ENCODE assay signal across 8 cellular contexts in genomic region chr21:45136927-45137611, GRCh38.
A peak's percentile ranks its signal among the peaks of the same experiment; 100 is the strongest.
DNase-seq lines count a peak whose midpoint lies in the region; ATAC-seq and TF ChIP-seq lines count a peak whose summit lies in the region.

No MANE protein-coding gene starts in this region.

- ATAC-seq in HG03354 (IDR thresholded peaks at IDR 0.05; ENCODE audit: poor library complexity, severe bottlenecking, unreplicated experiment), result no peak

- no peak overlapping the region for H3K4me3 ChIP-seq in WI38 (ENCODE audit: low read depth, low read length)

- TF ChIP-seq CTCF in GM12873 (IDR thresholded peaks at IDR 0.05; ENCODE audit: insufficient read depth, low read depth, low read length, missing control alignments) (peak; percentile 91), WI38 (IDR thresholded peaks at IDR 0.05; ENCODE audit: low read depth, low read length) (peak; percentile 74)

- DNase-seq in A172 (ENCODE audit: low spot score) (peak; percentile 88), NCI-H2171 treated with DMSO at 0.1 percent for 48 hours (lab: John Stamatoyannopoulos, UW) (peak; percentile 71), kidney tubule cell (ENCODE audit: low spot score) (peak; percentile 82)
- peak; percentile 27 for DNase-seq in central memory CD4-positive, alpha-beta T cell
- DNase-seq in stimulated activated CD4-positive, alpha-beta T cell treated with anti-CD3 and anti-CD28 coated beads, Interleukin-2, amount 100 ng/mL, for 24 hours, result peak; percentile 77 to 83

Comparison
In these comparisons a context has a peak if more than half of its experiments do, and no peak if none do; other contexts are left out.
1. DNase-seq: peak in every context shown above with its lines; median percentile 88 in A172; 82 in kidney tubule cell; 80 in stimulated activated CD4-positive, alpha-beta T cell treated with anti-CD3 and anti-CD28 coated beads, Interleukin-2, amount 100 ng/mL, for 24 hours; 71 in NCI-H2171 treated with DMSO at 0.1 percent for 48 hours; 27 in central memory CD4-positive, alpha-beta T cell.